2 cellular contexts compared by ENCODE assay signal in the genomic region with DNA sequence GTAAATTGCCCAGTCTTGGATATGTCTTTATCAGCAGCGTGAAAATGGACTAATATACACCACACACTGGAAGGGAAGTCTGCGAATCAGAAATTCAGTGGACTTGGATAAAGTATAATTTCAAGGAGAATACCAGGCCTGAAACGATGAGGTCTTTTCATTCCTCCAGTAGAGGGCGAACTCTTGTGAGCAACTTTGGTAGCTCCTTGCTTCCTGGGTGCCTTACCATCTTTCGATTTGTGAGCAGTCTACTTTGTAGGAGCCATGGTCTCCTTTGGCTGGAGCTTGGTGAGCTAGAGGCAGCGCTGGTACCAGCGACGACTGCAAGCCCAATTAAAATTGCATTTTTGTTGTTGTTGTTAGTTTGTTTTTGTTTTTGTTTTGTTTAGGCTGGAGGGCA.
TF ChIP-seq lines count a peak whose summit lies in the region.

No MANE protein-coding gene starts in this region.

TF ChIP-seq in HepG2, 621 proteins besides CTCF, POLR2A, EP300 and RAD21 (continued from another document):
- TF ChIP-seq, protein P1, sequence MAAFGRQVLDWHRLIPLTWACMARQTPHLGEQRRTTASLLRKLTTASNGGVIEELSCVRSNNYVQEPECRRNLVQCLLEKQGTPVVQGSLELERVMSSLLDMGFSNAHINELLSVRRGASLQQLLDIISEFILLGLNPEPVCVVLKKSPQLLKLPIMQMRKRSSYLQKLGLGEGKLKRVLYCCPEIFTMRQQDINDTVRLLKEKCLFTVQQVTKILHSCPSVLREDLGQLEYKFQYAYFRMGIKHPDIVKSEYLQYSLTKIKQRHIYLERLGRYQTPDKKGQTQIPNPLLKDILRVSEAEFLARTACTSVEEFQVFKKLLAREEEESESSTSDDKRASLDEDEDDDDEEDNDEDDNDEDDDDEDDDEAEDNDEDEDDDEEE (CRISPR knock-in tag; IDR thresholded peaks at IDR 0.05) = no peak
- TF ChIP-seq, protein P2, sequence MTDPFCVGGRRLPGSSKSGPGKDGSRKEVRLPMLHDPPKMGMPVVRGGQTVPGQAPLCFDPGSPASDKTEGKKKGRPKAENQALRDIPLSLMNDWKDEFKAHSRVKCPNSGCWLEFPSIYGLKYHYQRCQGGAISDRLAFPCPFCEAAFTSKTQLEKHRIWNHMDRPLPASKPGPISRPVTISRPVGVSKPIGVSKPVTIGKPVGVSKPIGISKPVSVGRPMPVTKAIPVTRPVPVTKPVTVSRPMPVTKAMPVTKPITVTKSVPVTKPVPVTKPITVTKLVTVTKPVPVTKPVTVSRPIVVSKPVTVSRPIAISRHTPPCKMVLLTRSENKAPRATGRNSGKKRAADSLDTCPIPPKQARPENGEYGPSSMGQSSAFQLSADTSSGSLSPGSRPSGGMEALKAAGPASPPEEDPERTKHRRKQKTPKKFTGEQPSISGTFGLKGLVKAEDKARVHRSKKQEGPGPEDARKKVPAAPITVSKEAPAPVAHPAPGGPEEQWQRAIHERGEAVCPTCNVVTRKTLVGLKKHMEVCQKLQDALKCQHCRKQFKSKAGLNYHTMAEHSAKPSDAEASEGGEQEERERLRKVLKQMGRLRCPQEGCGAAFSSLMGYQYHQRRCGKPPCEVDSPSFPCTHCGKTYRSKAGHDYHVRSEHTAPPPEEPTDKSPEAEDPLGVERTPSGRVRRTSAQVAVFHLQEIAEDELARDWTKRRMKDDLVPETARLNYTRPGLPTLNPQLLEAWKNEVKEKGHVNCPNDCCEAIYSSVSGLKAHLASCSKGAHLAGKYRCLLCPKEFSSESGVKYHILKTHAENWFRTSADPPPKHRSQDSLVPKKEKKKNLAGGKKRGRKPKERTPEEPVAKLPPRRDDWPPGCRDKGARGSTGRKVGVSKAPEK (CRISPR knock-in tag; IDR thresholded peaks at IDR 0.05; ENCODE audit: borderline replicate concordance) = no peak
- TF ChIP-seq RARG (CRISPR knock-in tag; IDR thresholded peaks at IDR 0.05; ENCODE audit: low read depth) (no peak), ZNF570 (CRISPR knock-in tag; IDR thresholded peaks at IDR 0.05; ENCODE audit: borderline replicate concordance) (no peak), CHD2 (IDR thresholded peaks at IDR 0.05; ENCODE audit: low read depth, low read length) (no peak), KLF13 (CRISPR knock-in tag; IDR thresholded peaks at IDR 0.05) (no peak), KLF9 (CRISPR knock-in tag; IDR thresholded peaks at IDR 0.05; ENCODE audit: low read depth) (no peak), REL (CRISPR knock-in tag; conservative IDR thresholded peaks at IDR 0.05) (no peak)
- TF ChIP-seq, protein P3, sequence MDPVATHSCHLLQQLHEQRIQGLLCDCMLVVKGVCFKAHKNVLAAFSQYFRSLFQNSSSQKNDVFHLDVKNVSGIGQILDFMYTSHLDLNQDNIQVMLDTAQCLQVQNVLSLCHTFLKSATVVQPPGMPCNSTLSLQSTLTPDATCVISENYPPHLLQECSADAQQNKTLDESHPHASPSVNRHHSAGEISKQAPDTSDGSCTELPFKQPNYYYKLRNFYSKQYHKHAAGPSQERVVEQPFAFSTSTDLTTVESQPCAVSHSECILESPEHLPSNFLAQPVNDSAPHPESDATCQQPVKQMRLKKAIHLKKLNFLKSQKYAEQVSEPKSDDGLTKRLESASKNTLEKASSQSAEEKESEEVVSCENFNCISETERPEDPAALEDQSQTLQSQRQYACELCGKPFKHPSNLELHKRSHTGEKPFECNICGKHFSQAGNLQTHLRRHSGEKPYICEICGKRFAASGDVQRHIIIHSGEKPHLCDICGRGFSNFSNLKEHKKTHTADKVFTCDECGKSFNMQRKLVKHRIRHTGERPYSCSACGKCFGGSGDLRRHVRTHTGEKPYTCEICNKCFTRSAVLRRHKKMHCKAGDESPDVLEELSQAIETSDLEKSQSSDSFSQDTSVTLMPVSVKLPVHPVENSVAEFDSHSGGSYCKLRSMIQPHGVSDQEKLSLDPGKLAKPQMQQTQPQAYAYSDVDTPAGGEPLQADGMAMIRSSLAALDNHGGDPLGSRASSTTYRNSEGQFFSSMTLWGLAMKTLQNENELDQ (CRISPR knock-in tag; IDR thresholded peaks at IDR 0.05; ENCODE audit: borderline replicate concordance) = no peak
- TF ChIP-seq, protein P4, sequence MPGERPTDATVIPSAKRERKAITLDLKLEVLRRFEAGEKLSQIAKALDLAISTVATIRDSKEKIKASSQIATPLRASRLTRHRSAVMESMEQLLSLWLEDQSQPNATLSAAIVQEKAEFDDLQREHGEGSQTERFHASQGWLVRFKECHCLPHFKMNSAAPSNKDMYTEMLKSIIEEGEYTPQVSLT (CRISPR knock-in tag; IDR thresholded peaks at IDR 0.05; ENCODE audit: borderline replicate concordance, low read depth) = no peak
- TF ChIP-seq, protein P5, sequence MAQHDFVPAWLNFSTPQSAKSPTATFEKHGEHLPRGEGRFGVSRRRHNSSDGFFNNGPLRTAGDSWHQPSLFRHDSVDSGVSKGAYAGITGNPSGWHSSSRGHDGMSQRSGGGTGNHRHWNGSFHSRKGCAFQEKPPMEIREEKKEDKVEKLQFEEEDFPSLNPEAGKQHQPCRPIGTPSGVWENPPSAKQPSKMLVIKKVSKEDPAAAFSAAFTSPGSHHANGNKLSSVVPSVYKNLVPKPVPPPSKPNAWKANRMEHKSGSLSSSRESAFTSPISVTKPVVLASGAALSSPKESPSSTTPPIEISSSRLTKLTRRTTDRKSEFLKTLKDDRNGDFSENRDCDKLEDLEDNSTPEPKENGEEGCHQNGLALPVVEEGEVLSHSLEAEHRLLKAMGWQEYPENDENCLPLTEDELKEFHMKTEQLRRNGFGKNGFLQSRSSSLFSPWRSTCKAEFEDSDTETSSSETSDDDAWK (CRISPR knock-in tag; IDR thresholded peaks at IDR 0.05) = no peak
TF ChIP-seq in HepG2: peak in this region for 0.

TF ChIP-seq in H1, 55 proteins besides CTCF, POLR2A, EP300 and RAD21 (continued from another document):
- TF ChIP-seq RNF2 (IDR thresholded peaks at IDR 0.05; ENCODE audit: borderline replicate concordance, low read depth, low read length, missing control alignments, poor library complexity, severe bottlenecking) (no peak), BCL11A (IDR thresholded peaks at IDR 0.05; ENCODE audit: low read depth in 2 of 2, low read length in 2 of 2) (no peak), RFX5 (IDR thresholded peaks at IDR 0.05; ENCODE audit: borderline replicate concordance, low read depth, low read length) (no peak), SIX5 (IDR thresholded peaks at IDR 0.05; ENCODE audit: low read depth, low read length) (no peak), NRF1 (IDR thresholded peaks at IDR 0.05; ENCODE audit: low read depth, low read length) (no peak), MAFK (IDR thresholded peaks at IDR 0.05; ENCODE audit: low read depth, low read length) (no peak), SP4 (IDR thresholded peaks at IDR 0.05; ENCODE audit: low read length) (no peak), JUND (IDR thresholded peaks at IDR 0.05; ENCODE audit: low read length) (no peak), SIRT6 (IDR thresholded peaks at IDR 0.05; ENCODE audit: low read length) (no peak), NANOG (IDR thresholded peaks at IDR 0.05; ENCODE audit: insufficient read depth, low read depth, low read length, poor library complexity, severe bottlenecking) (no peak), CHD2 (IDR thresholded peaks at IDR 0.05; ENCODE audit: low read length) (no peak), SUZ12 (IDR thresholded peaks at IDR 0.05; ENCODE audit: low read length) (no peak)
- TF ChIP-seq, protein P6, sequence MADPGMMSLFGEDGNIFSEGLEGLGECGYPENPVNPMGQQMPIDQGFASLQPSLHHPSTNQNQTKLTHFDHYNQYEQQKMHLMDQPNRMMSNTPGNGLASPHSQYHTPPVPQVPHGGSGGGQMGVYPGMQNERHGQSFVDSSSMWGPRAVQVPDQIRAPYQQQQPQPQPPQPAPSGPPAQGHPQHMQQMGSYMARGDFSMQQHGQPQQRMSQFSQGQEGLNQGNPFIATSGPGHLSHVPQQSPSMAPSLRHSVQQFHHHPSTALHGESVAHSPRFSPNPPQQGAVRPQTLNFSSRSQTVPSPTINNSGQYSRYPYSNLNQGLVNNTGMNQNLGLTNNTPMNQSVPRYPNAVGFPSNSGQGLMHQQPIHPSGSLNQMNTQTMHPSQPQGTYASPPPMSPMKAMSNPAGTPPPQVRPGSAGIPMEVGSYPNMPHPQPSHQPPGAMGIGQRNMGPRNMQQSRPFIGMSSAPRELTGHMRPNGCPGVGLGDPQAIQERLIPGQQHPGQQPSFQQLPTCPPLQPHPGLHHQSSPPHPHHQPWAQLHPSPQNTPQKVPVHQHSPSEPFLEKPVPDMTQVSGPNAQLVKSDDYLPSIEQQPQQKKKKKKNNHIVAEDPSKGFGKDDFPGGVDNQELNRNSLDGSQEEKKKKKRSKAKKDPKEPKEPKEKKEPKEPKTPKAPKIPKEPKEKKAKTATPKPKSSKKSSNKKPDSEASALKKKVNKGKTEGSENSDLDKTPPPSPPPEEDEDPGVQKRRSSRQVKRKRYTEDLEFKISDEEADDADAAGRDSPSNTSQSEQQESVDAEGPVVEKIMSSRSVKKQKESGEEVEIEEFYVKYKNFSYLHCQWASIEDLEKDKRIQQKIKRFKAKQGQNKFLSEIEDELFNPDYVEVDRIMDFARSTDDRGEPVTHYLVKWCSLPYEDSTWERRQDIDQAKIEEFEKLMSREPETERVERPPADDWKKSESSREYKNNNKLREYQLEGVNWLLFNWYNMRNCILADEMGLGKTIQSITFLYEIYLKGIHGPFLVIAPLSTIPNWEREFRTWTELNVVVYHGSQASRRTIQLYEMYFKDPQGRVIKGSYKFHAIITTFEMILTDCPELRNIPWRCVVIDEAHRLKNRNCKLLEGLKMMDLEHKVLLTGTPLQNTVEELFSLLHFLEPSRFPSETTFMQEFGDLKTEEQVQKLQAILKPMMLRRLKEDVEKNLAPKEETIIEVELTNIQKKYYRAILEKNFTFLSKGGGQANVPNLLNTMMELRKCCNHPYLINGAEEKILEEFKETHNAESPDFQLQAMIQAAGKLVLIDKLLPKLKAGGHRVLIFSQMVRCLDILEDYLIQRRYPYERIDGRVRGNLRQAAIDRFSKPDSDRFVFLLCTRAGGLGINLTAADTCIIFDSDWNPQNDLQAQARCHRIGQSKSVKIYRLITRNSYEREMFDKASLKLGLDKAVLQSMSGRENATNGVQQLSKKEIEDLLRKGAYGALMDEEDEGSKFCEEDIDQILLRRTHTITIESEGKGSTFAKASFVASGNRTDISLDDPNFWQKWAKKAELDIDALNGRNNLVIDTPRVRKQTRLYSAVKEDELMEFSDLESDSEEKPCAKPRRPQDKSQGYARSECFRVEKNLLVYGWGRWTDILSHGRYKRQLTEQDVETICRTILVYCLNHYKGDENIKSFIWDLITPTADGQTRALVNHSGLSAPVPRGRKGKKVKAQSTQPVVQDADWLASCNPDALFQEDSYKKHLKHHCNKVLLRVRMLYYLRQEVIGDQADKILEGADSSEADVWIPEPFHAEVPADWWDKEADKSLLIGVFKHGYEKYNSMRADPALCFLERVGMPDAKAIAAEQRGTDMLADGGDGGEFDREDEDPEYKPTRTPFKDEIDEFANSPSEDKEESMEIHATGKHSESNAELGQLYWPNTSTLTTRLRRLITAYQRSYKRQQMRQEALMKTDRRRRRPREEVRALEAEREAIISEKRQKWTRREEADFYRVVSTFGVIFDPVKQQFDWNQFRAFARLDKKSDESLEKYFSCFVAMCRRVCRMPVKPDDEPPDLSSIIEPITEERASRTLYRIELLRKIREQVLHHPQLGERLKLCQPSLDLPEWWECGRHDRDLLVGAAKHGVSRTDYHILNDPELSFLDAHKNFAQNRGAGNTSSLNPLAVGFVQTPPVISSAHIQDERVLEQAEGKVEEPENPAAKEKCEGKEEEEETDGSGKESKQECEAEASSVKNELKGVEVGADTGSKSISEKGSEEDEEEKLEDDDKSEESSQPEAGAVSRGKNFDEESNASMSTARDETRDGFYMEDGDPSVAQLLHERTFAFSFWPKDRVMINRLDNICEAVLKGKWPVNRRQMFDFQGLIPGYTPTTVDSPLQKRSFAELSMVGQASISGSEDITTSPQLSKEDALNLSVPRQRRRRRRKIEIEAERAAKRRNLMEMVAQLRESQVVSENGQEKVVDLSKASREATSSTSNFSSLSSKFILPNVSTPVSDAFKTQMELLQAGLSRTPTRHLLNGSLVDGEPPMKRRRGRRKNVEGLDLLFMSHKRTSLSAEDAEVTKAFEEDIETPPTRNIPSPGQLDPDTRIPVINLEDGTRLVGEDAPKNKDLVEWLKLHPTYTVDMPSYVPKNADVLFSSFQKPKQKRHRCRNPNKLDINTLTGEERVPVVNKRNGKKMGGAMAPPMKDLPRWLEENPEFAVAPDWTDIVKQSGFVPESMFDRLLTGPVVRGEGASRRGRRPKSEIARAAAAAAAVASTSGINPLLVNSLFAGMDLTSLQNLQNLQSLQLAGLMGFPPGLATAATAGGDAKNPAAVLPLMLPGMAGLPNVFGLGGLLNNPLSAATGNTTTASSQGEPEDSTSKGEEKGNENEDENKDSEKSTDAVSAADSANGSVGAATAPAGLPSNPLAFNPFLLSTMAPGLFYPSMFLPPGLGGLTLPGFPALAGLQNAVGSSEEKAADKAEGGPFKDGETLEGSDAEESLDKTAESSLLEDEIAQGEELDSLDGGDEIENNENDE (IDR thresholded peaks at IDR 0.05; ENCODE audit: insufficient replicate concordance, low read length) = no peak
- TF ChIP-seq, protein P7, sequence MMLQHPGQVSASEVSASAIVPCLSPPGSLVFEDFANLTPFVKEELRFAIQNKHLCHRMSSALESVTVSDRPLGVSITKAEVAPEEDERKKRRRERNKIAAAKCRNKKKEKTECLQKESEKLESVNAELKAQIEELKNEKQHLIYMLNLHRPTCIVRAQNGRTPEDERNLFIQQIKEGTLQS (IDR thresholded peaks at IDR 0.05; ENCODE audit: insufficient read depth, low read depth, low read length) = no peak
